Comparison of ENCODE assay signal across 8 cellular contexts in genomic region chr11:65639623-65640482, GRCh38. TPM values are rescaled to one million over a fixed set of nuclear protein-coding genes. Genes with fewer than 3 reads are reported as not detected.
DNase-seq lines count a peak whose midpoint lies in the region; ATAC-seq and TF ChIP-seq lines count a peak whose summit lies in the region.

No MANE protein-coding gene starts in this region.

- H3K9me3 ChIP-seq in CD4-positive, alpha-beta memory T cell (ENCODE audit: control insufficient read depth in 1 of 2, low read length in 2 of 2): no peaks in the 10 kb centered on the region
- no peaks in the 10 kb centered on the region for H3K9me3 ChIP-seq in PC-9 (ENCODE audit: insufficient read depth, low read depth)

- peak overlapping the region; percentile 97 to 100 (median 99) for H3K27ac Mint-ChIP-seq in CD4-positive, alpha-beta memory T cell
- peak overlapping the region; percentile 91 for H3K27ac Mint-ChIP-seq in activated naive CD8-positive, alpha-beta T cell treated with anti-CD3 and anti-CD28 coated beads, Interleukin-2, amount 50 U/mL, for 24 hours
- no peak overlapping the region for H3K27ac Mint-ChIP-seq in nephron progenitor cell

- BruUV-seq in PC-9 (replicated peaks; lab: Mats Ljungman, UMichigan): TSS peak; percentile 2

- H3K36me3 Mint-ChIP-seq in CD4-positive, alpha-beta memory T cell: peaks cover 23 to 52% of the 10 kb centered on the region in 2 donors
- H3K36me3 Mint-ChIP-seq in activated naive CD8-positive, alpha-beta T cell treated with anti-CD3 and anti-CD28 coated beads, Interleukin-2, amount 50 U/mL, for 24 hours (ENCODE audit: low read depth): peaks cover 14% of the 10 kb centered on the region
- H3K36me3 Mint-ChIP-seq in nephron progenitor cell (ENCODE audit: low read depth): peaks cover 3% of the 10 kb centered on the region

- DNase-seq in CD4-positive, alpha-beta memory T cell: peak; percentile 87 to 96 (median 89)
- peak in 1 of 2 experiments; percentile 31 for DNase-seq in PC-9
- peak; percentile 68 for DNase-seq in activated naive CD8-positive, alpha-beta T cell treated with anti-CD3 and anti-CD28 coated beads, Interleukin-2, amount 50 U/mL, for 24 hours
- DNase-seq in nephron progenitor cell: no peak
- no peak for DNase-seq in ACHN
- DNase-seq in NCI-H748 treated with DMSO at 0.1 percent for 48 hours (lab: John Stamatoyannopoulos, UW): no peak
- no peak for DNase-seq in NCI-H2029 treated with DMSO at 0.1 percent for 48 hours (lab: John Stamatoyannopoulos, UW)

- CTCF ChIA-PET in CD4-positive, alpha-beta memory T cell (lab: Charles Lee; ENCODE audit: partially characterized antibody): interaction anchor here (1.0 to 2.9 kb wide), 5 partner anchors 13 to 52 kb away, joined by 3 to 19 read pairs (median 5); no protein-coding TSS in a partner anchor
- CTCF ChIA-PET in PC-9 (lab: Charles Lee): no interaction called here

- intact Hi-C loops in CD4-positive, alpha-beta memory T cell (cut with micrococcal nuclease): no loop called here
- intact Hi-C loops in PC-9 (cut with micrococcal nuclease; ENCODE audit: unreplicated experiment): loop anchor here (2.0 to 5.0 kb wide), 3 partner anchors 13 to 247 kb away; partner anchors contain the start of gene FIBP

- ATAC-seq in GM19463 (IDR thresholded peaks at IDR 0.05; ENCODE audit: unreplicated experiment): peak; percentile 36
- ATAC-seq in activated naive CD8-positive, alpha-beta T cell treated with anti-CD3 and anti-CD28 coated beads, Interleukin-2, amount 50 U/mL, for 24 hours: peak; percentile 7

- H3F3A ChIP-seq in PC-9 (ENCODE audit: insufficient read depth, low read depth): peaks cover 44% of the 10 kb centered on the region

- no peaks in the 10 kb centered on the region for H3K9me2 ChIP-seq in PC-9 (ENCODE audit: insufficient read depth)

- H3K27me3 Mint-ChIP-seq in CD4-positive, alpha-beta memory T cell: no peaks in the 10 kb centered on the region
- no peaks in the 10 kb centered on the region for H3K27me3 Mint-ChIP-seq in activated naive CD8-positive, alpha-beta T cell treated with anti-CD3 and anti-CD28 coated beads, Interleukin-2, amount 50 U/mL, for 24 hours
- peaks cover 6% of the 10 kb centered on the region for H3K27me3 Mint-ChIP-seq in nephron progenitor cell (ENCODE audit: low read depth, poor library complexity)

- peak overlapping the region; percentile 90 to 98 (median 96) for H3K4me3 Mint-ChIP-seq in CD4-positive, alpha-beta memory T cell
- peak overlapping the region; percentile 85 for H3K4me3 Mint-ChIP-seq in activated naive CD8-positive, alpha-beta T cell treated with anti-CD3 and anti-CD28 coated beads, Interleukin-2, amount 50 U/mL, for 24 hours
- H3K4me3 Mint-ChIP-seq in nephron progenitor cell: peak overlapping the region; percentile 11

- peaks cover 10% of the 10 kb centered on the region; the same call in 1 of the 2 replicates for H4K20me1 ChIP-seq in PC-9 (ENCODE audit: insufficient read depth)

- peaks cover 29 to 71% (median 47%) of the 10 kb centered on the region in 4 donors for H3K4me1 Mint-ChIP-seq in CD4-positive, alpha-beta memory T cell
- H3K4me1 Mint-ChIP-seq in activated naive CD8-positive, alpha-beta T cell treated with anti-CD3 and anti-CD28 coated beads, Interleukin-2, amount 50 U/mL, for 24 hours: peaks cover 52% of the 10 kb centered on the region
- peaks cover 46% of the 10 kb centered on the region for H3K4me1 Mint-ChIP-seq in nephron progenitor cell

- no peaks in the 10 kb centered on the region for H3K27me3 ChIP-seq in CD4-positive, alpha-beta memory T cell (ENCODE audit: insufficient read depth, low read length)
- H3K27me3 ChIP-seq in PC-9 (ENCODE audit: insufficient read depth, low read depth): no peaks in the 10 kb centered on the region

- no peak overlapping the region for H2AFZ ChIP-seq in PC-9

- H3K9me3 Mint-ChIP-seq in CD4-positive, alpha-beta memory T cell: peaks cover 0 to 2% (median 0%) of the 10 kb centered on the region in 8 donors
- H3K9me3 Mint-ChIP-seq in activated naive CD8-positive, alpha-beta T cell treated with anti-CD3 and anti-CD28 coated beads, Interleukin-2, amount 50 U/mL, for 24 hours: no peaks in the 10 kb centered on the region
- no peaks in the 10 kb centered on the region for H3K9me3 Mint-ChIP-seq in nephron progenitor cell

- peak overlapping the region; percentile 72 to 86 for H3K4me3 ChIP-seq in CD4-positive, alpha-beta memory T cell (ENCODE audit: low read length in 2 of 2)
- H3K4me3 ChIP-seq in PC-9: no peak overlapping the region

- TF ChIP-seq CTCF in PC-9 (conservative IDR thresholded peaks at IDR 0.05): no peak
- no peak for TF ChIP-seq CTCF in nephron progenitor cell (IDR thresholded peaks at IDR 0.05)

- POLR2A ChIA-PET in CD4-positive, alpha-beta memory T cell (lab: Charles Lee; ENCODE audit: partially characterized antibody): interaction anchor here (0.8 to 12.0 kb wide), 25 partner anchors 9 to 279 kb away, joined by 3 to 359 read pairs (median 5); partner anchors contain the start of genes C11orf68, CCDC85B, CFL1 and DRAP1
- POLR2A ChIA-PET in PC-9 (lab: Charles Lee; ENCODE audit: unreplicated experiment): interaction anchor here (0.5 kb wide), 1 partner anchor 25 kb away, joined by 3 read pairs; no protein-coding TSS in a partner anchor

- H3K36me3 ChIP-seq in CD4-positive, alpha-beta memory T cell (ENCODE audit: insufficient read depth, low read length): peaks cover 44% of the 10 kb centered on the region
- peaks cover 14% of the 10 kb centered on the region for H3K36me3 ChIP-seq in PC-9 (ENCODE audit: low read depth)

- H3K4me2 ChIP-seq in PC-9: no peak overlapping the region

- peak overlapping the region; percentile 94 for H3K27ac ChIP-seq in CD4-positive, alpha-beta memory T cell (ENCODE audit: low read depth, low read length)
- H3K27ac ChIP-seq in PC-9: no peak overlapping the region

- no peaks in the 10 kb centered on the region for H3K79me2 ChIP-seq in PC-9 (ENCODE audit: low read depth)

- peaks cover 72% of the 10 kb centered on the region for H3K4me1 ChIP-seq in CD4-positive, alpha-beta memory T cell (ENCODE audit: insufficient read depth, low read length)
- peaks cover 17% of the 10 kb centered on the region for H3K4me1 ChIP-seq in PC-9 (replicated peaks; ENCODE audit: insufficient read depth)

- in situ Hi-C loops in ACHN (cut with HindIII; ENCODE audit: low pct_ligation_motif_present, low pct_unique_long_range_greater_than_20kb, low sequenced_read_pairs): no loop called here

RNA-seq across cellular contexts. Expression of gene SIPA1, which starts 2.0 kb away (rescaled TPM):
- 100 to 1,000 TPM; 150 to 169 TPM for total RNA-seq in CD4-positive, alpha-beta memory T cell
- 100 to 1,000 TPM in 1 of 2 donors, 10 to 100 TPM in 1; 50.1 to 204 TPM for polyA plus RNA-seq in CD4-positive, alpha-beta memory T cell
- total RNA-seq in PC-9 (2021): 65.6 and 81.3 TPM in 2 replicates

RNA-seq across cellular contexts. Expression of gene RELA, which starts 22.9 kb away (rescaled TPM):
- 100 to 1,000 TPM; 170 to 173 TPM for total RNA-seq in CD4-positive, alpha-beta memory T cell
- polyA plus RNA-seq in CD4-positive, alpha-beta memory T cell: 10 to 100 TPM; 36.5 to 74.7 TPM
- total RNA-seq in PC-9 (2021): 59.5 and 86.8 TPM in 2 replicates

RNA-seq across cellular contexts. Expression of gene PCNX3, which starts 24.3 kb away (rescaled TPM):
- 10 to 100 TPM; 63.3 to 66.3 TPM for total RNA-seq in CD4-positive, alpha-beta memory T cell
- 1 to 10 TPM in 1 of 2 donors, under 1 TPM in 1; 0.41 to 6.3 TPM for polyA plus RNA-seq in CD4-positive, alpha-beta memory T cell
- total RNA-seq in PC-9 (2021): 76.9 and 85.9 TPM in 2 replicates

RNA-seq across cellular contexts. Expression of gene MAP3K11, which starts 25.8 kb away (rescaled TPM):
- 10 to 100 TPM; 92.0 to 93.6 TPM for total RNA-seq in CD4-positive, alpha-beta memory T cell
- polyA plus RNA-seq in CD4-positive, alpha-beta memory T cell: 10 to 100 TPM in 1 of 2 donors, 1 to 10 TPM in 1; 6.3 to 24.1 TPM
- total RNA-seq in PC-9 (2021): 87.2 and 90.3 TPM in 2 replicates

RNA-seq across cellular contexts. Expression of gene KCNK7, which starts 44.3 kb away (rescaled TPM):
- 1 to 10 TPM; 1.6 to 2.7 TPM for total RNA-seq in CD4-positive, alpha-beta memory T cell
- polyA plus RNA-seq in CD4-positive, alpha-beta memory T cell: 1 to 10 TPM in 1 of 2 donors, not detected in 1; 1.2 TPM
- total RNA-seq in PC-9 (2021): 2.1 TPM in 1 of 2 replicates, not detected in the other

Comparison
In these comparisons a context has a peak if more than half of its experiments do, and no peak if none do; other contexts are left out.
1. DNase-seq: peak in CD4-positive, alpha-beta memory T cell (5 of 5) and activated naive CD8-positive, alpha-beta T cell treated with anti-CD3 and anti-CD28 coated beads, Interleukin-2, amount 50 U/mL, for 24 hours (single experiment); none in nephron progenitor cell (single experiment), ACHN (single experiment), NCI-H748 treated with DMSO at 0.1 percent for 48 hours (single experiment) and NCI-H2029 treated with DMSO at 0.1 percent for 48 hours (single experiment).
2. H3K4me3 Mint-ChIP-seq: peak in every context shown above with its lines; median percentile 96 in CD4-positive, alpha-beta memory T cell; 85 in activated naive CD8-positive, alpha-beta T cell treated with anti-CD3 and anti-CD28 coated beads, Interleukin-2, amount 50 U/mL, for 24 hours; 11 in nephron progenitor cell.